17 cellular contexts compared by ENCODE assay signal in the genomic region with DNA sequence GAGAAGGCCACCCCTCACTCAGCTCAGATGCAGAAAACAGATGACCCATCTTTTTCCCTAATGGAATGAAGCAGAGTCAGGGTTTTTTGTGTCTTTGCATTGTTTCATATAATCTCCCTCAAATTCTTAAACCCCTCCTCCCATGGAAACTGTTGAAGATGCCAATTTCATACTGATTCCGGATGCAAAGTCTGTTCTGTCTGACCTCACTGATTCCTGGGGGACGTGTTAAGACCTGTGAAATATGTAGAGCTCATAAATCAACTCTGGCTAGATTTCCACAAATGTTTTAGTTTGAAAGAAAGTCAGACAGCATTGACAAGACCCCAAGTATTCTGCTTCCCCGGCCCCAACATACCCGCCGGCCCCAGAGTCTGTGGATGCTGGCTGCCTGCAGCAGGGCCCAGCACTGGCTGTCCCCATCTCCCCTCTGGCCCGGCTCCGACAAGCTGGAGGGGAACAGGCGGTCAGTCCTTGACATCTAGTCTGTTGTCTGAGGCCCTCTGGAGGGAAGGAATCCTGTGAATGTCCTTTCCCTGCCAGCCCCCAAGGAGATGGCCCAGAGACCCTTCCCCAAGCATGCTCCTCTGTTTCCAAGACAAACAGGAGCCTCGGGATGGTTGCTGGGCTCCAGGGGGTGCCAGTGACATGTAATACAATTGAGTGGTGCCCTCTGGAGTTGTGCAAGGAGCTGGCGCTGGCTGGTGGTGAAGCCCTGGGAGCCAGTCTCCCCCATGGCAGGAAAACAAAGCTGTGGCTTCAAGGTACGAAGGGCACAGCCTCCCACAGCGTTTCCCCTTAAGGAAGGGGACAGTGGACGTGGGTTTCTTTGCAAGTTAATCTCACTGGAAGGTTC. TPM values are rescaled to one million over a fixed set of nuclear protein-coding genes. Genes with fewer than 3 reads are reported as not detected.
A peak's percentile ranks its signal among the peaks of the same experiment; 100 is the strongest.
DNase-seq lines count a peak whose midpoint lies in the region; ATAC-seq and TF ChIP-seq lines count a peak whose summit lies in the region.
"Had no signal": no experiment of that assay in that cellular context is flagged by ENCODE, and none has a peak within 500 bp of the region (broad histone marks: within the 10 kb centered on the region; RNA-seq: fewer than 3 reads in every experiment).

No MANE protein-coding gene starts in this region.

- no peaks in the 10 kb centered on the region for H3F3A ChIP-seq in GM23338 (replicated peaks; ENCODE audit: low read depth)

- no peak overlapping the region for H3K27ac Mint-ChIP-seq in GM23338
- no peak overlapping the region for H3K27ac Mint-ChIP-seq in CD4-positive, alpha-beta T cell
- H3K27ac Mint-ChIP-seq: activated B cell treated with CpG ODN at 0.5 μM for 24 hours; stimulated activated naive B cell treated with anti-CD40 and anti-IgM and Interleukin-4, amounts not matched to agents 10 μg/mL and 1 μg/mL and 100 μg/mL, for 72 hours; T-cell had no signal

- H3K9me3 ChIP-seq in right cardiac atrium (ENCODE audit: control insufficient read depth, low read length) (no peaks in the 10 kb centered on the region), sigmoid colon (no peaks in the 10 kb centered on the region)
- H3K9me3 ChIP-seq in CD4-positive, alpha-beta T cell (ENCODE audit: control insufficient read depth, low read length) = no peaks in the 10 kb centered on the region
- H3K9me3 ChIP-seq: body of pancreas had no signal

- no peaks in the 10 kb centered on the region for H3K27me3 Mint-ChIP-seq in GM23338 (ENCODE audit: insufficient read depth, low read depth, poor library complexity)
- H3K27me3 Mint-ChIP-seq in CD4-positive, alpha-beta T cell = no peaks in the 10 kb centered on the region
- H3K27me3 Mint-ChIP-seq: activated B cell treated with CpG ODN at 0.5 μM for 24 hours; stimulated activated naive B cell treated with anti-CD40 and anti-IgM and Interleukin-4, amounts not matched to agents 10 μg/mL and 1 μg/mL and 100 μg/mL, for 72 hours; T-cell had no signal

- H4K20me1 ChIP-seq in GM23338 (replicated peaks; ENCODE audit: insufficient read depth) = no peaks in the 10 kb centered on the region

- no peaks in the 10 kb centered on the region for H3K9me3 Mint-ChIP-seq in GM23338
- H3K9me3 Mint-ChIP-seq in CD4-positive, alpha-beta T cell = no peaks in the 10 kb centered on the region
- H3K9me3 Mint-ChIP-seq: activated B cell treated with CpG ODN at 0.5 μM for 24 hours; stimulated activated naive B cell treated with anti-CD40 and anti-IgM and Interleukin-4, amounts not matched to agents 10 μg/mL and 1 μg/mL and 100 μg/mL, for 72 hours; T-cell had no signal

- no peaks in the 10 kb centered on the region for H3K27me3 ChIP-seq in GM23338 (ENCODE audit: insufficient read depth)
- H3K27me3 ChIP-seq in right cardiac atrium (ENCODE audit: control insufficient read depth, insufficient read depth) = no peaks in the 10 kb centered on the region
- H3K27me3 ChIP-seq in sigmoid colon = no peaks in the 10 kb centered on the region
- no peaks in the 10 kb centered on the region for H3K27me3 ChIP-seq in CD4-positive, alpha-beta T cell (ENCODE audit: control insufficient read depth, insufficient read depth, low read length)
- H3K27me3 ChIP-seq: body of pancreas had no signal

- no peak overlapping the region for H3K4me3 ChIP-seq in GM23338
- no peak overlapping the region for H3K4me3 ChIP-seq in choroid plexus epithelial cell (ENCODE audit: low read depth, low read length)
- no peak overlapping the region for H3K4me3 ChIP-seq in right cardiac atrium (ENCODE audit: low read length)
- no peak overlapping the region for H3K4me3 ChIP-seq in sigmoid colon
- H3K4me3 ChIP-seq: body of pancreas, smooth muscle cell had no signal

- TF ChIP-seq CTCF in GM23338 (conservative IDR thresholded peaks at IDR 0.05; ENCODE audit: low read depth in 2 of 2) = peak; percentile 17 to 43; a peak in 3 of 4 replicates
- peak; percentile 7 for TF ChIP-seq CTCF in choroid plexus epithelial cell (conservative IDR thresholded peaks at IDR 0.05; ENCODE audit: low read depth, low read length)
- no peak for TF ChIP-seq CTCF in sigmoid colon (IDR thresholded peaks at IDR 0.05)
- no peak for TF ChIP-seq CTCF in CD4-positive, alpha-beta T cell (IDR thresholded peaks at IDR 0.05)

- peak; percentile 11 for DNase-seq in GM23338 (ENCODE audit: low spot score)
- peak; percentile 54 for DNase-seq in choroid plexus epithelial cell (ENCODE audit: low read depth)
- DNase-seq in right cardiac atrium = peak; percentile 56 to 90 (median 88)
- DNase-seq in sigmoid colon = peak; percentile 66
- no peak for DNase-seq in dermis blood vessel endothelial cell
- DNase-seq in NCI-H2081 (lab: John Stamatoyannopoulos, UW) = no peak
- no peak for DNase-seq in CD4-positive, alpha-beta T cell
- DNase-seq: activated B cell treated with CpG ODN at 0.5 μM for 24 hours; body of pancreas; effector CD8-positive, alpha-beta T cell; GDM1; midbrain; NCI-H748 treated with DMSO at 0.1 percent for 48 hours; stimulated activated naive B cell treated with anti-CD40 and anti-IgM and Interleukin-4, amounts not matched to agents 10 μg/mL and 1 μg/mL and 100 μg/mL, for 72 hours; T-cell had no signal

- TF ChIP-seq POLR2A in sigmoid colon (IDR thresholded peaks at IDR 0.05) = no peak

- no peak overlapping the region for H2AFZ ChIP-seq in GM23338

- H3K9me2 ChIP-seq in GM23338 (ENCODE audit: insufficient read depth) = 0 out of 2 replicates have a peak, but pooled peaks cover 5% of the 10 kb centered on the region

- peak; percentile 58 for ATAC-seq in GM23338
- ATAC-seq in right cardiac atrium = peak; percentile 65 to 79
- no peak for ATAC-seq in CD4-positive, alpha-beta T cell (ENCODE audit: poor library complexity)
- ATAC-seq in HG02678 (IDR thresholded peaks at IDR 0.05; ENCODE audit: unreplicated experiment) = no peak
- ATAC-seq: body of pancreas; stimulated activated naive B cell treated with anti-CD40 and anti-IgM and Interleukin-4, amounts not matched to agents 10 μg/mL and 1 μg/mL and 100 μg/mL, for 72 hours; T-cell had no signal

- no peaks in the 10 kb centered on the region for H3K36me3 Mint-ChIP-seq in GM23338 (ENCODE audit: low read depth)
- no peaks in the 10 kb centered on the region for H3K36me3 Mint-ChIP-seq in CD4-positive, alpha-beta T cell (ENCODE audit: low read depth)
- H3K36me3 Mint-ChIP-seq: stimulated activated naive B cell treated with anti-CD40 and anti-IgM and Interleukin-4, amounts not matched to agents 10 μg/mL and 1 μg/mL and 100 μg/mL, for 72 hours; T-cell had no signal

- intact Hi-C loops in right cardiac atrium (cut with DNase I) = no loop called here
- intact Hi-C loops in sigmoid colon (cut with DNase I) = no loop called here
- intact Hi-C loops in CD4-positive, alpha-beta T cell (cut with DNase I, micrococcal nuclease) = no loop called here

- H3K36me3 ChIP-seq in GM23338 (ENCODE audit: insufficient read depth) (no peaks in the 10 kb centered on the region), sigmoid colon (no peaks in the 10 kb centered on the region)

- 35% methylated on average over 13 of the region's 13 CpGs for whole genome bisulfite sequencing in right cardiac atrium
- 77 to 78% methylated on average over 13 of the region's 13 CpGs for WGBS in sigmoid colon, 2 donors

- H3K4me1 ChIP-seq in GM23338 (ENCODE audit: insufficient read depth) (no peaks in the 10 kb centered on the region), right cardiac atrium (ENCODE audit: control insufficient read depth, insufficient read depth, low read length) (peaks cover 14% of the 10 kb centered on the region), sigmoid colon (peaks cover 0 to 41% (median 12%) of the 10 kb centered on the region in 4 donors)
- H3K4me1 ChIP-seq: body of pancreas had no signal

- H3K27ac ChIP-seq in GM23338 (ENCODE audit: low read depth) (no peak overlapping the region), right cardiac atrium (ENCODE audit: low read length) (peak overlapping the region; percentile 21), sigmoid colon (peak overlapping the region; percentile 5 to 39 (median 18))
- no peak overlapping the region for H3K27ac ChIP-seq in CD4-positive, alpha-beta T cell (ENCODE audit: low read depth, low read length)
- H3K27ac ChIP-seq: body of pancreas had no signal

- H3K4me3 Mint-ChIP-seq in GM23338 = no peak overlapping the region
- no peak overlapping the region for H3K4me3 Mint-ChIP-seq in CD4-positive, alpha-beta T cell
- H3K4me3 Mint-ChIP-seq: activated B cell treated with CpG ODN at 0.5 μM for 24 hours; stimulated activated naive B cell treated with anti-CD40 and anti-IgM and Interleukin-4, amounts not matched to agents 10 μg/mL and 1 μg/mL and 100 μg/mL, for 72 hours; T-cell had no signal

- peaks cover 4% of the 10 kb centered on the region; the same call in 2 of the 3 replicates for H3K4me1 Mint-ChIP-seq in GM23338
- H3K4me1 Mint-ChIP-seq in CD4-positive, alpha-beta T cell (ENCODE audit: low read depth) = no peaks in the 10 kb centered on the region
- H3K4me1 Mint-ChIP-seq: activated B cell treated with CpG ODN at 0.5 μM for 24 hours; stimulated activated naive B cell treated with anti-CD40 and anti-IgM and Interleukin-4, amounts not matched to agents 10 μg/mL and 1 μg/mL and 100 μg/mL, for 72 hours; T-cell had no signal

- CTCF ChIA-PET in CD4-positive, alpha-beta T cell (lab: Charles Lee) = interaction anchor here (0.5 kb wide), 1 partner anchor 1226 kb away, joined by 3 read pairs; no protein-coding TSS in a partner anchor

- TF ChIP-seq EP300 in sigmoid colon (IDR thresholded peaks at IDR 0.05) = no peak

- H3K4me2 ChIP-seq in GM23338 = no peak overlapping the region
- H3K4me2 ChIP-seq: smooth muscle cell had no signal

- POLR2A ChIA-PET in CD4-positive, alpha-beta T cell (lab: Charles Lee) = no interaction called here

- no peaks in the 10 kb centered on the region for H3K79me2 ChIP-seq in GM23338 (replicated peaks; ENCODE audit: insufficient read depth)

RNA-seq across cellular contexts. Expression of a gene that starts 22.4 kb away (rescaled TPM):
- 2.0 and 4.9 TPM in 2 replicates for total RNA-seq in GM23338 (2014; rRNA removed; shearing (Covaris generic))
- polyA plus RNA-seq in GM23338 (2016; fragmentation: Nextera tagmentation; extraction: Ambion mirVana) = 4.3 and 6.0 TPM in 2 replicates
- total RNA-seq in right cardiac atrium = 100 to 1,000 TPM in 3 of 4 donors, 10 to 100 TPM in 1; 99.7 to 173 (median 152) TPM
- 122 TPM for polyA plus RNA-seq in right cardiac atrium
- 100 to 1,000 TPM in 2 of 4 donors, 10 to 100 TPM in 2; 91.8 to 253 (median 103) TPM for total RNA-seq in sigmoid colon
- 10 to 100 TPM in 2 of 3 donors, 1 to 10 TPM in 1; 3.0 to 25.8 (median 19.5) TPM for polyA plus RNA-seq in sigmoid colon
- total RNA-seq in dermis blood vessel endothelial cell = 0.51 and 0.98 TPM in 2 replicates
- total RNA-seq in CD4-positive, alpha-beta T cell = 1 to 10 TPM; 1.2 to 1.5 TPM
- total RNA-seq: activated B cell treated with CpG ODN at 0.5 μM for 24 hours had no signal

RNA-seq across cellular contexts. Expression of a gene that starts 57.8 kb away (rescaled TPM):
- total RNA-seq in GM23338 (2014; rRNA removed; shearing (Covaris generic)) = 35.0 and 42.1 TPM in 2 replicates
- polyA plus RNA-seq in GM23338 (2016; fragmentation: Nextera tagmentation; extraction: Ambion mirVana) (10.0 and 10.9 TPM in 2 replicates), right cardiac atrium (7.1 TPM), sigmoid colon (10 to 100 TPM; 24.9 to 41.6 (median 28.2) TPM)
- total RNA-seq in right cardiac atrium (10 to 100 TPM in 3 of 4 donors, 1 to 10 TPM in 1; 8.6 to 17.4 (median 15.0) TPM), sigmoid colon (10 to 100 TPM; 12.1 to 49.2 (median 36.5) TPM), dermis blood vessel endothelial cell (16.8 and 24.2 TPM in 2 replicates)
- 100 to 1,000 TPM; 129 to 138 TPM for total RNA-seq in CD4-positive, alpha-beta T cell

Comparison
In these comparisons a context has a peak if more than half of its experiments do, and no peak if none do; other contexts are left out.
1. ATAC-seq: peak in GM23338 (single experiment) and right cardiac atrium (2 of 2); none in CD4-positive, alpha-beta T cell (single experiment) and HG02678 (single experiment).
2. DNase-seq: peak in GM23338 (single experiment), choroid plexus epithelial cell (single experiment), right cardiac atrium (3 of 3) and sigmoid colon (single experiment); none in dermis blood vessel endothelial cell (single experiment), NCI-H2081 (0 of 2) and CD4-positive, alpha-beta T cell (0 of 10).
3. H3K27ac ChIP-seq: peak in right cardiac atrium (single experiment) and sigmoid colon (4 of 4); none in GM23338 (single experiment) and CD4-positive, alpha-beta T cell (single experiment).
4. CTCF ChIP-seq: peak in GM23338 (2 of 2) and choroid plexus epithelial cell (single experiment); none in sigmoid colon (0 of 4) and CD4-positive, alpha-beta T cell (single experiment).
5. RNA of a gene that starts 22.4 kb away (total RNA-seq): 99.7 to 173 TPM in right cardiac atrium and 91.8 to 253 TPM in sigmoid colon; 2.0 to 4.9 TPM in GM23338, 1.2 to 1.5 TPM in CD4-positive, alpha-beta T cell and 0.51 to 0.98 TPM in dermis blood vessel endothelial cell; every median in the first group is over 10 times any median in the second.